In the genomic region with DNA sequence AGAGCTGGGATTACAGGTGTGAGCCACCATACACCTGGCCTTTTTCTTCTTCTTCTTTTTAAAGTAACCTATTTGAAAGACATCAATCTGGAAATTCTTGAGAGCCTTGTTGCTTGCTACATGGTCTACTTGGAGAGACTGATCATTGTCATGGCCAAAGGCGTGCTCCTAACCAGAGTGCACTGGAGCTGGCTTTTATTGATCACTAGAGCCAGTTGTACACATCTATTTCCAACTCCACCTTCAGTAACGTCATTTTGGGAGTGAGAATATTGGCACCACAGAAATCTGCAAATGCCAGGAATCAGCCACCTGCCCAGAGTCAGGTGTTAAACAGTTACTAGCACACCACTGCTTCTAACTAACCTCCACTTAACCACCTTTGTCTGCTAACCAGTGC, we compare ENCODE assay signal across 7 cellular contexts.
"Had no signal": no experiment of that assay in that cellular context is flagged by ENCODE, and none has a peak within 500 bp of the region (broad histone marks: within the 10 kb centered on the region; RNA-seq: fewer than 3 reads in every experiment).

No MANE protein-coding gene starts in this region.

- H3K4me3 Mint-ChIP-seq: HFFc6 had no signal

- ATAC-seq: HCT116, K562 had no signal

- H3K27ac Mint-ChIP-seq: HFFc6 had no signal

- DNase-seq: GM23248, GOT3, H7, HFFc6, IMR-90 had no signal
